Comparison of ENCODE assay signal across 18 cellular contexts in the genomic region with DNA sequence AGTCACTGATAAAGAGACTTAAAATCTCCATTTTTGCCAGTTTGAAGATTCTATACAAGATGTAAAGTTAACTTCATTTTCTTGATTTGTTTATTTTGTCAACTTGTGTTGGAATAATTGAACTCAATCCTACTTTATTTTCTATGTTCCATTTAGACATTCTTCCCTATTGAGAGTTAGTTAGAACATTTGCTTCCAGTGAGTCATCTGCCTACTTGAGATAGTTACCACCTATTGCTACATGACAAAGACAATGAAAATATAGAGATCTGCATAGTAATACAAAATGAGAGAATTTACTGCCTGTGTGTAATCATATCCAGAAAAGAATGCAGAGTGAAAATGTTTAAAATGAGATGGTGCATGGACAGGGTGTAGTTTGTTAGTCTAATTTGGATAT.
DNase-seq lines count a peak whose midpoint lies in the region; ATAC-seq and TF ChIP-seq lines count a peak whose summit lies in the region.
"Had no signal": no experiment of that assay in that cellular context is flagged by ENCODE, and none has a peak within 500 bp of the region (broad histone marks: within the 10 kb centered on the region; RNA-seq: fewer than 3 reads in every experiment).

No MANE protein-coding gene starts in this region.

- H3K18ac ChIP-seq in mesendoderm (ENCODE audit: low read length) = no peak overlapping the region

- no peaks in the 10 kb centered on the region for H3K9me3 ChIP-seq in SK-N-MC (ENCODE audit: low read depth, low read length)
- H3K9me3 ChIP-seq: ascending aorta, gastroesophageal sphincter, right atrium auricular region had no signal

- no peak overlapping the region for H4K5ac ChIP-seq in mesendoderm (ENCODE audit: low read length)

- no peak overlapping the region for H3K23ac ChIP-seq in mesendoderm (ENCODE audit: low read length)

- DNase-seq in EH (ENCODE audit: low read depth) (peak; percentile 0), SK-N-MC (ENCODE audit: low read depth, low spot score) (no peak), epithelial cell of prostate (ENCODE audit: low read depth, low spot score) (no peak), mesendoderm (peak; percentile 52), Right ventricle myocardium inferior (ENCODE audit: missing footprints) (no peak), coronary artery (ENCODE audit: low spot score) (no peak), HK-2 (ENCODE audit: unreplicated experiment) (no peak)
- DNase-seq: activated CD4-positive, alpha-beta T cell treated with anti-CD3 and anti-CD28 coated beads for 1 hour; activated gamma-delta T cell treated with Interleukin-2 at 50 U/mL for 16 hours; effector CD8-positive, alpha-beta T cell; Karpas-422; NCI-H1436 treated with DMSO at 0.1 percent for 48 hours; NCI-H446 treated with DMSO at 0.1 percent for 48 hours; T-helper 9 cell had no signal

- H2AK5ac ChIP-seq in mesendoderm (ENCODE audit: low read length) = no peak overlapping the region

- H4K8ac ChIP-seq in mesendoderm (ENCODE audit: low read depth, low read length) = no peak overlapping the region

- H3K56ac ChIP-seq in mesendoderm (ENCODE audit: low read length) = no peak overlapping the region

- intact Hi-C loops in Right ventricle myocardium inferior (cut with DNase I) = no loop called here

- H3K4me3 ChIP-seq in SK-N-MC (no peak overlapping the region), mesendoderm (ENCODE audit: low read length) (no peak overlapping the region), coronary artery (no peak overlapping the region)
- H3K4me3 ChIP-seq: ascending aorta, gastroesophageal sphincter, right atrium auricular region had no signal

- H2BK15ac ChIP-seq in mesendoderm (replicated peaks; ENCODE audit: low read depth) = no peak overlapping the region

- H3K27me3 ChIP-seq in mesendoderm (ENCODE audit: insufficient read depth, low read length, poor library complexity) = no peaks in the 10 kb centered on the region
- H3K27me3 ChIP-seq: ascending aorta, gastroesophageal sphincter, right atrium auricular region had no signal

- H2BK5ac ChIP-seq in mesendoderm (ENCODE audit: low read length) = no peak overlapping the region

- no peaks in the 10 kb centered on the region for H3K79me2 ChIP-seq in mesendoderm (ENCODE audit: control insufficient read depth, insufficient read depth, low read length)

- H3K27ac ChIP-seq in SK-N-MC (0 out of 2 replicates have a peak overlapping the region, but pooled peaks have one; percentile 42), epithelial cell of prostate (peak overlapping the region; percentile 31), mesendoderm (ENCODE audit: low read depth, low read length) (no peak overlapping the region), coronary artery (no peak overlapping the region)
- H3K27ac ChIP-seq: ascending aorta, gastroesophageal sphincter, right atrium auricular region had no signal

- ATAC-seq in Right ventricle myocardium inferior (no peak), HG02970 (IDR thresholded peaks at IDR 0.05; ENCODE audit: low FRiP score, unreplicated experiment) (no peak)
- ATAC-seq: gastroesophageal sphincter had no signal

- no peak overlapping the region for H3K4me2 ChIP-seq in mesendoderm (ENCODE audit: low read length)

- H3K36me3 ChIP-seq in SK-N-MC (ENCODE audit: insufficient read depth, low read length) = no peaks in the 10 kb centered on the region
- no peaks in the 10 kb centered on the region for H3K36me3 ChIP-seq in mesendoderm (ENCODE audit: control insufficient read depth, insufficient read depth, low read length)
- H3K36me3 ChIP-seq: ascending aorta, gastroesophageal sphincter, right atrium auricular region had no signal

- H3K9ac ChIP-seq in SK-N-MC (ENCODE audit: insufficient read length) = no peak overlapping the region
- no peak overlapping the region for H3K9ac ChIP-seq in mesendoderm (ENCODE audit: low read length)

- H3K79me1 ChIP-seq in mesendoderm (ENCODE audit: low read length) = no peaks in the 10 kb centered on the region

- H3K4me1 ChIP-seq in mesendoderm (ENCODE audit: control insufficient read depth, low read depth, low read length) = no peaks in the 10 kb centered on the region
- H3K4me1 ChIP-seq: ascending aorta, gastroesophageal sphincter, right atrium auricular region had no signal

- no peak for TF ChIP-seq CTCF in coronary artery (IDR thresholded peaks at IDR 0.05)

- H2BK120ac ChIP-seq in mesendoderm (ENCODE audit: low read depth, low read length) = no peak overlapping the region

- H3K4ac ChIP-seq in mesendoderm (ENCODE audit: low read depth, low read length) = no peak overlapping the region

Comparison
In these comparisons a context has a peak if more than half of its experiments do, and no peak if none do; other contexts are left out.
1. DNase-seq: peak in EH (single experiment) and mesendoderm (single experiment); none in SK-N-MC (single experiment), epithelial cell of prostate (single experiment), Right ventricle myocardium inferior (single experiment), coronary artery (single experiment) and HK-2 (single experiment).
2. H3K27ac ChIP-seq: peak in SK-N-MC (single experiment) and epithelial cell of prostate (single experiment); none in mesendoderm (single experiment) and coronary artery (0 of 2).